ENCODE assay signal across 8 cellular contexts in the genomic region with DNA sequence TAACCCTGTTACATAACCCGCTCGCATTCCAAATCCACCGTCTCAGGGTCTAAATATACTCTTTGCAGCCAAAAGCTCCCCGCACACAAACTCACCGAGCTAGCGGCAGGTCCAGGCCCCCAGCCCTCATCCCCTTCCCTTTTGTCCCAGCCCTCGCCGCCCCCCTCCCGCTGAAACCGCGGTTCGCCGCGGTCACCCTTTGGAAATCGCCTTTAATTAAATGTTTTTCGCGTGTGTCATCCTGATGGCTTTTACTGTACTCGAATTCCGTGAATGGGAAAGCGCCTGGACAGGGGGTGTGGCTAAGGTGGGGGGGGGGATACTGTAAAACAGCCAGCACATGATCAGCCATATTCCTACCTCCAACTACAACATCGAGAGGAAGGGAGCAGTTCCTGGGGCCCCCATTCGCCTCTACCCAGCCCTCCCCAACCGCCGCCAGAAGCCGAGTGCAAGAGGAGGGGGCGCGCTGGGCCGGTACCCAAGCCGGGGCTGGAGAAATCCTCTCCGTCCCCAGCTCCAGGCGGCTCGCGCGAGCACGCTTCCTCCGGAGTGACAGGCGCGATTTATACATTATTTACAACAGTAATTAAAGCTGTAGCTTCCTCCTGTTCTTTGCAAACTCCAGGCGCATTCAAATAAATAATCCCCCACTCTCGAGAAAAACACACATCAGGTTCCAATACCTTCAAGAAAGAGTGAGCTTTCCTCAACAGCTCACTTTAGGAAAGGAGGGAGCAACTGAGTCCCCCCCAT. TPM values are rescaled to one million over a fixed set of nuclear protein-coding genes. Genes with fewer than 3 reads are reported as not detected.
DNase-seq lines count a peak whose midpoint lies in the region; ATAC-seq and TF ChIP-seq lines count a peak whose summit lies in the region.

No MANE protein-coding gene starts in this region.

- H3K4me3 ChIP-seq in H7 (ENCODE audit: insufficient read depth, low read depth, low read length) (peak overlapping the region; percentile 66), WERI-Rb-1 (ENCODE audit: low read depth, low read length) (peak overlapping the region; percentile 90), parathyroid adenoma (ENCODE audit: low read depth, low read length) (peak overlapping the region; percentile 56)

- intact Hi-C loops in Right ventricle myocardium superior (cut with DNase I), result no loop called here

- H3K27me3 ChIP-seq in H7 (ENCODE audit: control insufficient read depth, insufficient read depth, low read length) (peaks cover 5% of the 10 kb centered on the region), WERI-Rb-1 (ENCODE audit: insufficient read depth, low read depth, severe bottlenecking) (no peaks in the 10 kb centered on the region), parathyroid adenoma (ENCODE audit: control insufficient read depth, insufficient read depth, low read length) (no peaks in the 10 kb centered on the region)

- H3K36me3 ChIP-seq in H7 (replicated peaks; ENCODE audit: control insufficient read depth, insufficient read depth, low read length) (no peaks in the 10 kb centered on the region), WERI-Rb-1 (no peaks in the 10 kb centered on the region), parathyroid adenoma (ENCODE audit: control insufficient read depth, insufficient read depth, low read length) (no peaks in the 10 kb centered on the region)

- TF ChIP-seq CTCF in WERI-Rb-1 (IDR thresholded peaks at IDR 0.05; ENCODE audit: low read depth, low read length) (no peak), parathyroid adenoma (IDR thresholded peaks at IDR 0.05) (no peak)

- H3K27ac ChIP-seq in WERI-Rb-1 (peak overlapping the region; percentile 67), parathyroid adenoma (no peak overlapping the region)

- H2AFZ ChIP-seq in parathyroid adenoma, result peak overlapping the region; percentile 54

- H3K9me3 ChIP-seq in WERI-Rb-1 (ENCODE audit: severe bottlenecking) (no peaks in the 10 kb centered on the region), parathyroid adenoma (ENCODE audit: control insufficient read depth, low read length) (no peaks in the 10 kb centered on the region)

- DNase-seq in AG08396 (ENCODE audit: low spot score) (peak; percentile 78), H7 (peak; percentile 75), WERI-Rb-1 (peak; percentile 50), Right ventricle myocardium superior (no peak), NCI-H128 (lab: John Stamatoyannopoulos, UW; ENCODE audit: unreplicated experiment) (no peak)
- no peak for DNase-seq in stimulated activated naive CD4-positive, alpha-beta T cell treated with Interleukin-2 at 50 U/mL for 16 hours (lab: John Stamatoyannopoulos, UW)
- no peak for DNase-seq in activated CD8-positive, alpha-beta memory T cell treated with anti-CD3 and anti-CD28 coated beads for 24 hours

- H3K4me1 ChIP-seq in parathyroid adenoma, result no peaks in the 10 kb centered on the region

- H3K9ac ChIP-seq in parathyroid adenoma, result no peak overlapping the region

- H3K79me2 ChIP-seq in parathyroid adenoma, result no peaks in the 10 kb centered on the region

- peak; percentile 30 for ATAC-seq in Right ventricle myocardium superior (ENCODE audit: poor library complexity)

- H3K4me2 ChIP-seq in parathyroid adenoma (ENCODE audit: low read length), result peak overlapping the region; percentile 90

RNA-seq across cellular contexts. Expression of gene RORA, which starts 1.7 kb away (rescaled TPM):
- total RNA-seq in H7 (2014; rRNA removed; shearing (Covaris generic)), result 6.3 and 7.7 TPM in 2 replicates
- 15.1 TPM for total RNA-seq in Right ventricle myocardium superior

Comparison
In these comparisons a context has a peak if more than half of its experiments do, and no peak if none do; other contexts are left out.
1. DNase-seq: peak in AG08396 (single experiment), H7 (single experiment) and WERI-Rb-1 (single experiment); none in Right ventricle myocardium superior (single experiment), NCI-H128 (single experiment), stimulated activated naive CD4-positive, alpha-beta T cell treated with Interleukin-2 at 50 U/mL for 16 hours (single experiment) and activated CD8-positive, alpha-beta memory T cell treated with anti-CD3 and anti-CD28 coated beads for 24 hours (single experiment).
2. Peak in every context shown above with its lines, with median percentiles within 50 percentile points of each other: H3K4me3 ChIP-seq.